8 cellular contexts compared by ENCODE assay signal in genomic region chr7:100538348-100538653, GRCh38. TPM values are rescaled to one million over a fixed set of nuclear protein-coding genes. Genes with fewer than 3 reads are reported as not detected.
DNase-seq lines count a peak whose midpoint lies in the region; ATAC-seq and TF ChIP-seq lines count a peak whose summit lies in the region.

No MANE protein-coding gene starts in this region.

- H3K27me3 ChIP-seq in heart right ventricle, result peaks cover 0 to 1% (median 0%) of the 10 kb centered on the region in 7 donors
- no peaks in the 10 kb centered on the region for H3K27me3 ChIP-seq in lower lobe of right lung (ENCODE audit: low read depth)

- no peak for TF ChIP-seq CTCF in heart right ventricle (IDR thresholded peaks at IDR 0.05)
- TF ChIP-seq CTCF in lower lobe of right lung (IDR thresholded peaks at IDR 0.05), result no peak

- peaks cover 6 to 22% (median 15%) of the 10 kb centered on the region in 9 donors for H3K4me1 ChIP-seq in heart right ventricle
- peaks cover 13% of the 10 kb centered on the region for H3K4me1 ChIP-seq in lower lobe of right lung
- H3K4me1 ChIP-seq in urinary bladder (ENCODE audit: insufficient read depth), result no peaks in the 10 kb centered on the region

- peak overlapping the region; percentile 95 for H3K4me3 Mint-ChIP-seq in activated naive CD8-positive, alpha-beta T cell treated with anti-CD3 and anti-CD28 coated beads, Interleukin-2, amount 50 U/mL, for 24 hours

- intact Hi-C loops in heart right ventricle (cut with DNase I) (loop anchor here in 2 of 10 donors (2.0 to 5.0 kb wide), 2 partner anchors 48 to 61 kb away; partner anchors contain the start of genes FBXO24 (in 1 of the 2), LRCH4 (in 1 of the 2) and TSC22D4 (in 1 of the 2)), cardiac septum (cut with DNase I) (no loop called here), lower lobe of right lung (cut with DNase I) (no loop called here)

- peak overlapping the region; percentile 92 for H3K27ac Mint-ChIP-seq in activated naive CD8-positive, alpha-beta T cell treated with anti-CD3 and anti-CD28 coated beads, Interleukin-2, amount 50 U/mL, for 24 hours

- ATAC-seq in heart right ventricle, result no peak
- ATAC-seq in activated naive CD8-positive, alpha-beta T cell treated with anti-CD3 and anti-CD28 coated beads, Interleukin-2, amount 50 U/mL, for 24 hours, result no peak
- ATAC-seq in lower lobe of right lung, result no peak
- ATAC-seq in GM18873 (IDR thresholded peaks at IDR 0.05; ENCODE audit: low FRiP score, unreplicated experiment), result no peak

- H3K36me3 ChIP-seq in heart right ventricle (no peaks in the 10 kb centered on the region), lower lobe of right lung (no peaks in the 10 kb centered on the region), urinary bladder (ENCODE audit: insufficient read depth) (no peaks in the 10 kb centered on the region)

- peaks cover 20% of the 10 kb centered on the region for H3K36me3 Mint-ChIP-seq in activated naive CD8-positive, alpha-beta T cell treated with anti-CD3 and anti-CD28 coated beads, Interleukin-2, amount 50 U/mL, for 24 hours (ENCODE audit: low read depth)

- WGBS in heart right ventricle, 2 donors, result 9% methylated on average over 8 of the region's 8 CpGs
- WGBS in urinary bladder, result 8% methylated on average over 8 of the region's 8 CpGs

- DNase-seq in heart right ventricle (no peak), cardiac septum (ENCODE audit: low spot score) (no peak), lower lobe of right lung (no peak), ecto neural progenitor cell (ENCODE audit: low spot score) (no peak)
- DNase-seq in activated naive CD8-positive, alpha-beta T cell treated with anti-CD3 and anti-CD28 coated beads, Interleukin-2, amount 50 U/mL, for 24 hours, result no peak
- DNase-seq in stimulated activated CD4-positive, alpha-beta T cell treated with anti-CD3 and anti-CD28 coated beads, Interleukin-2, amount 100 ng/mL, for 48 hours, result no peak

- H3K27me3 Mint-ChIP-seq in activated naive CD8-positive, alpha-beta T cell treated with anti-CD3 and anti-CD28 coated beads, Interleukin-2, amount 50 U/mL, for 24 hours, result peaks cover 3% of the 10 kb centered on the region

- H3K9me3 Mint-ChIP-seq in activated naive CD8-positive, alpha-beta T cell treated with anti-CD3 and anti-CD28 coated beads, Interleukin-2, amount 50 U/mL, for 24 hours, result no peaks in the 10 kb centered on the region

- H3K9me3 ChIP-seq in heart right ventricle (no peaks in the 10 kb centered on the region), lower lobe of right lung (no peaks in the 10 kb centered on the region)

- H3K4me3 ChIP-seq in heart right ventricle (peak overlapping the region in 7 of 10 donors; percentile 4 to 94 (median 40)), lower lobe of right lung (peak overlapping the region; percentile 34), urinary bladder (ENCODE audit: low read depth, low read length) (peak overlapping the region; percentile 7)

- H3K4me1 Mint-ChIP-seq in activated naive CD8-positive, alpha-beta T cell treated with anti-CD3 and anti-CD28 coated beads, Interleukin-2, amount 50 U/mL, for 24 hours, result peaks cover 43% of the 10 kb centered on the region

- peak overlapping the region in 5 of 10 donors; percentile 14 to 69 (median 42) for H3K27ac ChIP-seq in heart right ventricle
- peak overlapping the region; percentile 59 for H3K27ac ChIP-seq in lower lobe of right lung
- no peak overlapping the region for H3K27ac ChIP-seq in urinary bladder (ENCODE audit: low read depth)

RNA-seq across cellular contexts. Expression of gene AGFG2, which starts 0.7 kb away (rescaled TPM):
- 10 to 100 TPM; 20.7 to 35.8 (median 28.4) TPM for total RNA-seq in heart right ventricle
- polyA plus RNA-seq in heart right ventricle, result 10 to 100 TPM in 1 of 2 donors, 1 to 10 TPM in 1; 9.9 to 24.0 TPM
- 28.6 TPM for total RNA-seq in cardiac septum
- 22.9 TPM for total RNA-seq in lower lobe of right lung
- 9.9 TPM for total RNA-seq in urinary bladder
- polyA plus RNA-seq in urinary bladder, result 36.6 TPM

RNA-seq across cellular contexts. Expression of gene SAP25, which starts 35.4 kb away (rescaled TPM):
- under 1 TPM in 5 of 10 donors, not detected in 5; 0.36 to 0.87 (median 0.62) TPM for total RNA-seq in heart right ventricle
- polyA plus RNA-seq in heart right ventricle, result 1 to 10 TPM in 1 of 2 donors, under 1 TPM in 1; 0.88 to 2.3 TPM
- not detected for total RNA-seq in cardiac septum
- total RNA-seq in lower lobe of right lung, result 10.6 TPM
- total RNA-seq in urinary bladder, result not detected
- 2.5 TPM for polyA plus RNA-seq in urinary bladder

RNA-seq across cellular contexts. Expression of gene LRCH4, which starts 47.6 kb away (rescaled TPM):
- total RNA-seq in heart right ventricle, result 10 to 100 TPM; 18.4 to 37.9 (median 23.6) TPM
- polyA plus RNA-seq in heart right ventricle, result 10 to 100 TPM; 36.1 to 57.6 TPM
- total RNA-seq in cardiac septum, result 25.8 TPM
- 80.3 TPM for total RNA-seq in lower lobe of right lung
- total RNA-seq in urinary bladder, result 13.7 TPM
- 33.0 TPM for polyA plus RNA-seq in urinary bladder

RNA-seq across cellular contexts. Expression of gene FBXO24, which starts 47.8 kb away (rescaled TPM):
- under 1 TPM in 8 of 10 donors, not detected in 2; 0.15 to 0.66 (median 0.40) TPM for total RNA-seq in heart right ventricle
- under 1 TPM; 0.20 to 0.73 TPM for polyA plus RNA-seq in heart right ventricle
- 0.40 TPM for total RNA-seq in cardiac septum
- 0.74 TPM for total RNA-seq in lower lobe of right lung
- total RNA-seq in urinary bladder, result 1.6 TPM
- polyA plus RNA-seq in urinary bladder, result 0.57 TPM

RNA-seq across cellular contexts. Expression of gene NYAP1, which starts 54.6 kb away (rescaled TPM):
- total RNA-seq in heart right ventricle (under 1 TPM; 0.10 to 0.86 (median 0.30) TPM), cardiac septum (0.22 TPM), lower lobe of right lung (1.1 TPM), urinary bladder (1.6 TPM)
- polyA plus RNA-seq in heart right ventricle (under 1 TPM; 0.30 to 0.59 TPM), urinary bladder (1.5 TPM)
